10 cellular contexts compared by ENCODE assay signal in the genomic region with DNA sequence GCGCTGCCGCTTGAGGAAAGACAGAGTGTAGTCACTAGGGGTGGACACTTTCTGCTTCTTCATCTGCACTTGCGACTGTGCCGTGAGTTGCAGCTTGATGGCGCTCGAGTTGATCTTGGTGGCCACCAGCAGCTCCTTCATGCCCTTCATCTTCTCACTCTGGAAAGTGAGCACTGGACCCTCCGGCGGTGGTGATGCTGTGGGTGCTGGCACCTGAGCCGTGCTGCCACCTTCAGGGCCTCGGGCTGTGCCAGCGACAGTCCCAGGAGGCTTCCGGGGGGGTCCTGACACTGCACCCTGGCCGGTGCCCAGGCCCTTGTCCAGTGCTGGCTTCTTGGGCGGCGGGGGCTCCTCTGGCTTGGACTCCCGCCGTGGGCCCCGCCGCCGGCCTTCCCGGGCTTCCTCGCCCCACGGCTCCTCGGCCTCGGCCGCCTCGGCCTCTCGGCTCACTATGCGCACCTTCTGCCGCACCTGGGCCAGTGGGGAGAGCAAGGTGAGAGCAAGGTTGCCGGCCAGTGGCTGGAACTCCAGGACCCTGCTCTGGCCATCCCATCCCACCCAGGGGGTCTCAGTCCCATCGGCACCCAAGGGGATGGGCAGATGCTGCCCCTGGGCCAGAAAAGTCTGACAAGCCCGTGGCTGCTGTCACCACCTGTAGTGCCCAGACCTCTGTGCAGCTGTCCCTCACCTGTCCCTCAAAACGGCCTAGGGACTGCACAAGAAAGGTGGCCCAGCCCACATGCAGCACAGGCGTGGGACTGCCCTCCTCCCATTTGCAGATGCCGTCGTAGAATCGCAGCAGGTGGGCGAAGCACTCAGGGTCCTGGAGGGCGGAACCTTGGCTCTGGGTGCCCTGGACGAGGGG. TPM values are rescaled to one million over a fixed set of nuclear protein-coding genes. Genes with fewer than 3 reads are reported as not detected.
DNase-seq lines count a peak whose midpoint lies in the region; ATAC-seq, FAIRE-seq and TF ChIP-seq lines count a peak whose summit lies in the region.
"Had no signal": no experiment of that assay in that cellular context is flagged by ENCODE, and none has a peak within 500 bp of the region (broad histone marks: within the 10 kb centered on the region; RNA-seq: fewer than 3 reads in every experiment).

No MANE protein-coding gene starts in this region.

- in situ Hi-C loops in HepG2 (cut with HindIII; ENCODE audit: extremely low pct_ligation_motif_present, low pct_unique_long_range_greater_than_20kb), result loop anchor here (5.0 kb wide), 1 partner anchor 38 kb away; the partner anchor contains the start of gene CDC42BPG

- TF ChIP-seq CTCF in HepG2 (CRISPR knock-in tag; IDR thresholded peaks at IDR 0.05) (no peak), vagina (IDR thresholded peaks at IDR 0.05) (no peak)

- H3K4me1 ChIP-seq in HepG2 (ENCODE audit: insufficient read depth, low read length), result peaks cover 57% of the 10 kb centered on the region
- peaks cover 38% of the 10 kb centered on the region for H3K4me1 ChIP-seq in vagina

- WGBS in HepG2 (ENCODE audit: low lambda C conversion rate), result 93% methylated on average over 26 of the region's 41 CpGs

- CTCF ChIA-PET in HepG2 (lab: Yijun Ruan, JAX; ENCODE audit: low intra/inter-chr PET ratio, low total read pairs), result no interaction called here

- no peaks in the 10 kb centered on the region for H4K20me1 ChIP-seq in HepG2 (ENCODE audit: insufficient read depth, low read length)

- H2AFZ ChIP-seq in HepG2 (ENCODE audit: low read length), result no peak overlapping the region

- BruUV-seq in HepG2 (replicated peaks; lab: Mats Ljungman, UMichigan), result no TSS peak

- H3K4me1 Mint-ChIP-seq in stimulated activated naive CD8-positive, alpha-beta T cell treated with anti-CD3 and anti-CD28 coated beads, Interleukin-15, amount 100 ng/mL, for 72 hours, result peaks cover 77% of the 10 kb centered on the region
- H3K4me1 Mint-ChIP-seq in activated T-helper 1 cell treated with anti-CD3 and anti-CD28 coated beads, Interleukin-12 subunit alpha, Interleukin-12 subunit beta, Interleukin-2, Interleukin-4 antibody, amounts not matched to agents 30 ng/mL and 10 ng/mL and 1 ng/mL, durations not matched to agents 14 hours and 24 hours and 36 hours (ENCODE audit: low read depth), result peaks cover 26% of the 10 kb centered on the region

- H3K27me3 ChIP-seq in HepG2 (ENCODE audit: control insufficient read depth in 1 of 2, insufficient read depth in 2 of 2, low read length in 2 of 2) (no peaks in the 10 kb centered on the region), vagina (no peaks in the 10 kb centered on the region)

- intact Hi-C loops in activated T-helper 1 cell treated with anti-CD3 and anti-CD28 coated beads, Interleukin-12 subunit alpha, Interleukin-12 subunit beta, Interleukin-2, Interleukin-4 antibody, amounts not matched to agents 30 ng/mL and 10 ng/mL and 1 ng/mL, durations not matched to agents 14 hours and 24 hours and 36 hours (cut with micrococcal nuclease), result loop anchor here (5.0 kb wide), 2 partner anchors 73 to 308 kb away; partner anchors contain the start of genes EHD1 and TM7SF2
- intact Hi-C loops in HepG2 (cut with micrococcal nuclease; ENCODE audit: unreplicated experiment), result loop anchor here (5.0 kb wide), 1 partner anchor 43 kb away; no protein-coding TSS in a partner anchor
- intact Hi-C loops in vagina (cut with DNase I), result no loop called here

- POLR2A ChIA-PET in HepG2 (lab: Yijun Ruan, JAX), result interaction anchor here (2.3 kb wide), 1 partner anchor 39 kb away, joined by 5 read pairs; the partner anchor contains the start of gene CDC42BPG

- no peaks in the 10 kb centered on the region for H3K27me3 Mint-ChIP-seq in stimulated activated naive CD8-positive, alpha-beta T cell treated with anti-CD3 and anti-CD28 coated beads, Interleukin-15, amount 100 ng/mL, for 72 hours
- no peaks in the 10 kb centered on the region for H3K27me3 Mint-ChIP-seq in activated T-helper 1 cell treated with anti-CD3 and anti-CD28 coated beads, Interleukin-12 subunit alpha, Interleukin-12 subunit beta, Interleukin-2, Interleukin-4 antibody, amounts not matched to agents 30 ng/mL and 10 ng/mL and 1 ng/mL, durations not matched to agents 14 hours and 24 hours and 36 hours (ENCODE audit: insufficient read depth)

- no peak for DNase-seq in stimulated activated naive CD8-positive, alpha-beta T cell treated with anti-CD3 and anti-CD28 coated beads, Interleukin-15, amount 100 ng/mL, for 72 hours
- DNase-seq in stimulated activated naive CD8-positive, alpha-beta T cell treated with anti-CD3 and anti-CD28 coated beads, Interleukin-15, Interleukin-2, amounts not matched to agents 100 U/mL and 50 U/mL, for 24 hours, result no peak
- no peak for DNase-seq in activated T-helper 1 cell treated with anti-CD3 and anti-CD28 coated beads, Interleukin-12 subunit alpha, Interleukin-12 subunit beta, Interleukin-2, Interleukin-4 antibody, amounts not matched to agents 30 ng/mL and 10 ng/mL and 1 ng/mL, durations not matched to agents 14 hours and 24 hours and 36 hours (ENCODE audit: low spot score)
- DNase-seq in HepG2 (ENCODE audit: low spot score), result no peak
- no peak for DNase-seq in vagina (ENCODE audit: extremely low spot score in 2 of 2)
- DNase-seq: activated CD4-positive, alpha-beta T cell treated with anti-CD3 and anti-CD28 coated beads, Interleukin-2, amount 50 U/mL, for 1 hour; NCI-H1694 treated with DMSO at 0.1 percent for 48 hours had no signal

- H3K9me3 Mint-ChIP-seq in stimulated activated naive CD8-positive, alpha-beta T cell treated with anti-CD3 and anti-CD28 coated beads, Interleukin-15, amount 100 ng/mL, for 72 hours, result no peaks in the 10 kb centered on the region
- H3K9me3 Mint-ChIP-seq in activated T-helper 1 cell treated with anti-CD3 and anti-CD28 coated beads, Interleukin-12 subunit alpha, Interleukin-12 subunit beta, Interleukin-2, Interleukin-4 antibody, amounts not matched to agents 30 ng/mL and 10 ng/mL and 1 ng/mL, durations not matched to agents 14 hours and 24 hours and 36 hours, result no peaks in the 10 kb centered on the region

- peaks cover 18% of the 10 kb centered on the region for H3K36me3 Mint-ChIP-seq in activated T-helper 1 cell treated with anti-CD3 and anti-CD28 coated beads, Interleukin-12 subunit alpha, Interleukin-12 subunit beta, Interleukin-2, Interleukin-4 antibody, amounts not matched to agents 30 ng/mL and 10 ng/mL and 1 ng/mL, durations not matched to agents 14 hours and 24 hours and 36 hours (ENCODE audit: low read depth)

- H3K79me2 ChIP-seq in HepG2 (ENCODE audit: insufficient read depth, low read length), result no peaks in the 10 kb centered on the region

- H3K27ac ChIP-seq in HepG2 (ENCODE audit: extremely low read length, insufficient read depth, low read length) (peak overlapping the region; percentile 63), vagina (peak overlapping the region; percentile 92)

- no peak for TF ChIP-seq RAD21 in HepG2 (CRISPR knock-in tag; IDR thresholded peaks at IDR 0.05)

- H3K4me3 ChIP-seq in HepG2 (replicated peaks in 1 of 3; ENCODE audit: insufficient read depth in 1 of 3, low read depth in 2 of 3, low read length in 3 of 3) (no peak overlapping the region; a peak in 1 of 6 replicates), vagina (peak overlapping the region in 1 of 2 donors; percentile 84)

- no peak overlapping the region for H3K27ac Mint-ChIP-seq in stimulated activated naive CD8-positive, alpha-beta T cell treated with anti-CD3 and anti-CD28 coated beads, Interleukin-15, amount 100 ng/mL, for 72 hours
- H3K27ac Mint-ChIP-seq in activated T-helper 1 cell treated with anti-CD3 and anti-CD28 coated beads, Interleukin-12 subunit alpha, Interleukin-12 subunit beta, Interleukin-2, Interleukin-4 antibody, amounts not matched to agents 30 ng/mL and 10 ng/mL and 1 ng/mL, durations not matched to agents 14 hours and 24 hours and 36 hours, result no peak overlapping the region

- no peak for TF ChIP-seq POLR2A in HepG2 (IDR thresholded peaks at IDR 0.05; ENCODE audit: insufficient read depth in 1 of 2, low read depth in 2 of 2, low read length in 2 of 2)
- no peak for TF ChIP-seq POLR2A in vagina (IDR thresholded peaks at IDR 0.05)

- H3K9ac ChIP-seq in HepG2 (ENCODE audit: insufficient read depth, low read depth, low read length), result 0 out of 2 replicates have a peak overlapping the region, but pooled peaks have one; percentile 59

- TF ChIP-seq EP300 in HepG2 (IDR thresholded peaks at IDR 0.05; ENCODE audit: low read depth in 2 of 2, low read length in 2 of 2) (no peak), HepG2 (CRISPR knock-in tag; IDR thresholded peaks at IDR 0.05; ENCODE audit: borderline replicate concordance) (no peak)

- H3K4me2 ChIP-seq in HepG2 (ENCODE audit: low read depth, low read length), result peak overlapping the region; percentile 69

- no peak for ATAC-seq in stimulated activated naive CD8-positive, alpha-beta T cell treated with anti-CD3 and anti-CD28 coated beads, Interleukin-15, amount 100 ng/mL, for 72 hours
- ATAC-seq in stimulated activated naive CD8-positive, alpha-beta T cell treated with anti-CD3 and anti-CD28 coated beads, Interleukin-15, Interleukin-2, amounts not matched to agents 100 U/mL and 50 U/mL, for 24 hours, result no peak
- no peak for ATAC-seq in HepG2
- no peak for ATAC-seq in GM21360 (IDR thresholded peaks at IDR 0.05; ENCODE audit: unreplicated experiment)
- no peak for ATAC-seq in GM21529 (IDR thresholded peaks at IDR 0.05; ENCODE audit: unreplicated experiment)
- ATAC-seq in HG02981 (IDR thresholded peaks at IDR 0.05; ENCODE audit: unreplicated experiment), result no peak

- FAIRE-seq in HepG2 (lab: Jason Lieb, UNC), result no peak

- H3K4me3 Mint-ChIP-seq in stimulated activated naive CD8-positive, alpha-beta T cell treated with anti-CD3 and anti-CD28 coated beads, Interleukin-15, amount 100 ng/mL, for 72 hours, result peak overlapping the region; percentile 90
- H3K4me3 Mint-ChIP-seq in activated T-helper 1 cell treated with anti-CD3 and anti-CD28 coated beads, Interleukin-12 subunit alpha, Interleukin-12 subunit beta, Interleukin-2, Interleukin-4 antibody, amounts not matched to agents 30 ng/mL and 10 ng/mL and 1 ng/mL, durations not matched to agents 14 hours and 24 hours and 36 hours, result peak overlapping the region; percentile 88

- H3K9me3 ChIP-seq in HepG2 (ENCODE audit: low read length) (no peaks in the 10 kb centered on the region), vagina (no peaks in the 10 kb centered on the region)

- H3K36me3 ChIP-seq in HepG2 (replicated peaks in 1 of 2; ENCODE audit: control insufficient read depth in 1 of 2, insufficient read depth in 2 of 2, low read length in 2 of 2) (peaks cover 9 to 27% of the 10 kb centered on the region in 2 experiments; a peak in 4 of 5 replicates), vagina (no peaks in the 10 kb centered on the region)

RNA-seq across cellular contexts. Expression of gene MAP4K2, which starts 1.6 kb away (rescaled TPM):
- 70.2 and 70.7 TPM in 2 replicates for total RNA-seq in activated T-helper 1 cell treated with anti-CD3 and anti-CD28 coated beads, Interleukin-12 subunit alpha, Interleukin-12 subunit beta, Interleukin-2, Interleukin-4 antibody, amounts not matched to agents 30 ng/mL and 10 ng/mL and 1 ng/mL, durations not matched to agents 14 hours and 24 hours and 36 hours
- total RNA-seq in HepG2 (2016; rRNA removed; fragmentation: Illumina TruSeq; extraction: Trizol), result 7.8 and 8.3 TPM in 2 replicates
- 3.5 and 4.1 TPM in 2 replicates for total RNA-seq in HepG2 (2016; cell fraction: cytosol; rRNA removed; fragmentation: Illumina TruSeq; extraction: Trizol; ENCODE audit: low read depth)
- total RNA-seq in HepG2 (2016; cell fraction: insoluble cytoplasmic fraction; rRNA removed; fragmentation: Illumina TruSeq; extraction: Trizol), result 4.8 and 7.6 TPM in 2 replicates
- total RNA-seq in HepG2 (2016; cell fraction: membrane; rRNA removed; fragmentation: Illumina TruSeq; extraction: Trizol), result 10.9 and 11.1 TPM in 2 replicates
- 6.7 and 7.4 TPM in 2 replicates for total RNA-seq in HepG2 (2016; cell fraction: nucleus; rRNA removed; fragmentation: Illumina TruSeq; extraction: Trizol)
- polyA plus RNA-seq in HepG2 (2011; rRNA removed), result 15.5 and 17.6 TPM in 2 replicates
- 7.7 and 11.1 TPM in 2 replicates for polyA plus RNA-seq in HepG2 (2011; cell fraction: cytosol; rRNA removed)
- polyA plus RNA-seq in HepG2 (2011; cell fraction: nucleus; rRNA removed), result 71.3 and 101 TPM in 2 replicates
- polyA plus RNA-seq in HepG2 (2012), result 8.7 and 10.1 TPM in 2 replicates
- 5.1 and 6.2 TPM in 2 replicates for polyA plus RNA-seq in HepG2 (2016; cell fraction: cytosol; fragmentation: Illumina TruSeq; extraction: Trizol; ENCODE audit: low read depth)
- 7.8 and 9.1 TPM in 2 replicates for polyA plus RNA-seq in HepG2 (2016; cell fraction: insoluble cytoplasmic fraction; fragmentation: Illumina TruSeq; extraction: Trizol; ENCODE audit: low read depth)
- polyA plus RNA-seq in HepG2 (2016; cell fraction: membrane; fragmentation: Illumina TruSeq; extraction: Trizol; ENCODE audit: low read depth), result 9.5 and 11.8 TPM in 2 replicates
- polyA plus RNA-seq in HepG2 (2016; cell fraction: nucleus; fragmentation: Illumina TruSeq; extraction: Trizol; ENCODE audit: insufficient read depth, low read depth), result 20.0 and 20.1 TPM in 2 replicates
- polyA minus RNA-seq in HepG2 (2011; rRNA and poly(A)+ RNA removed; ENCODE audit: low replicate concordance), result 25.9 and 40.8 TPM in 2 replicates
- 4.3 and 6.6 TPM in 2 replicates for polyA minus RNA-seq in HepG2 (2011; cell fraction: cytosol; rRNA and poly(A)+ RNA removed)
- 8.7 and 10.9 TPM in 2 replicates for polyA minus RNA-seq in HepG2 (2011; cell fraction: nucleus; rRNA and poly(A)+ RNA removed)
- total RNA-seq in vagina, result 20.6 TPM

RNA-seq across cellular contexts. Expression of gene MEN1, which starts 5.8 kb away (rescaled TPM):
- total RNA-seq in activated T-helper 1 cell treated with anti-CD3 and anti-CD28 coated beads, Interleukin-12 subunit alpha, Interleukin-12 subunit beta, Interleukin-2, Interleukin-4 antibody, amounts not matched to agents 30 ng/mL and 10 ng/mL and 1 ng/mL, durations not matched to agents 14 hours and 24 hours and 36 hours, result 39.6 and 43.8 TPM in 2 replicates
- total RNA-seq in HepG2 (2016; rRNA removed; fragmentation: Illumina TruSeq; extraction: Trizol) (15.3 and 20.5 TPM in 2 replicates), vagina (27.0 TPM)
- total RNA-seq in HepG2 (2016; cell fraction: cytosol; rRNA removed; fragmentation: Illumina TruSeq; extraction: Trizol; ENCODE audit: low read depth), result 3.8 and 4.3 TPM in 2 replicates
- 11.7 and 21.5 TPM in 2 replicates for total RNA-seq in HepG2 (2016; cell fraction: insoluble cytoplasmic fraction; rRNA removed; fragmentation: Illumina TruSeq; extraction: Trizol)
- 9.8 and 11.2 TPM in 2 replicates for total RNA-seq in HepG2 (2016; cell fraction: membrane; rRNA removed; fragmentation: Illumina TruSeq; extraction: Trizol)
- 16.8 and 17.9 TPM in 2 replicates for total RNA-seq in HepG2 (2016; cell fraction: nucleus; rRNA removed; fragmentation: Illumina TruSeq; extraction: Trizol)
- polyA plus RNA-seq in HepG2 (2011; rRNA removed), result 27.3 and 30.9 TPM in 2 replicates
- 11.1 and 16.7 TPM in 2 replicates for polyA plus RNA-seq in HepG2 (2011; cell fraction: cytosol; rRNA removed)
- 97.2 and 109 TPM in 2 replicates for polyA plus RNA-seq in HepG2 (2011; cell fraction: nucleus; rRNA removed)
- polyA plus RNA-seq in HepG2 (2012), result 19.6 and 26.4 TPM in 2 replicates
- 5.0 and 5.9 TPM in 2 replicates for polyA plus RNA-seq in HepG2 (2016; cell fraction: cytosol; fragmentation: Illumina TruSeq; extraction: Trizol; ENCODE audit: low read depth)
- polyA plus RNA-seq in HepG2 (2016; cell fraction: insoluble cytoplasmic fraction; fragmentation: Illumina TruSeq; extraction: Trizol; ENCODE audit: low read depth), result 24.4 and 31.0 TPM in 2 replicates
- 13.6 and 15.0 TPM in 2 replicates for polyA plus RNA-seq in HepG2 (2016; cell fraction: membrane; fragmentation: Illumina TruSeq; extraction: Trizol; ENCODE audit: low read depth)
- polyA plus RNA-seq in HepG2 (2016; cell fraction: nucleus; fragmentation: Illumina TruSeq; extraction: Trizol; ENCODE audit: insufficient read depth, low read depth), result 70.2 and 70.8 TPM in 2 replicates
- polyA minus RNA-seq in HepG2 (2011; rRNA and poly(A)+ RNA removed; ENCODE audit: low replicate concordance), result 38.1 and 40.7 TPM in 2 replicates
- polyA minus RNA-seq in HepG2 (2011; cell fraction: cytosol; rRNA and poly(A)+ RNA removed), result 14.8 and 15.4 TPM in 2 replicates
- polyA minus RNA-seq in HepG2 (2011; cell fraction: nucleus; rRNA and poly(A)+ RNA removed), result 11.1 and 15.7 TPM in 2 replicates

RNA-seq across cellular contexts. Expression of gene SF1, which starts 26.2 kb away (rescaled TPM):
- 518 and 538 TPM in 2 replicates for total RNA-seq in activated T-helper 1 cell treated with anti-CD3 and anti-CD28 coated beads, Interleukin-12 subunit alpha, Interleukin-12 subunit beta, Interleukin-2, Interleukin-4 antibody, amounts not matched to agents 30 ng/mL and 10 ng/mL and 1 ng/mL, durations not matched to agents 14 hours and 24 hours and 36 hours
- total RNA-seq in HepG2 (2016; rRNA removed; fragmentation: Illumina TruSeq; extraction: Trizol) (42.5 and 70.4 TPM in 2 replicates), vagina (278 TPM)
- total RNA-seq in HepG2 (2016; cell fraction: cytosol; rRNA removed; fragmentation: Illumina TruSeq; extraction: Trizol; ENCODE audit: low read depth), result 16.0 and 19.1 TPM in 2 replicates
- total RNA-seq in HepG2 (2016; cell fraction: insoluble cytoplasmic fraction; rRNA removed; fragmentation: Illumina TruSeq; extraction: Trizol), result 36.1 and 70.7 TPM in 2 replicates
- total RNA-seq in HepG2 (2016; cell fraction: membrane; rRNA removed; fragmentation: Illumina TruSeq; extraction: Trizol), result 45.9 and 46.6 TPM in 2 replicates
- total RNA-seq in HepG2 (2016; cell fraction: nucleus; rRNA removed; fragmentation: Illumina TruSeq; extraction: Trizol), result 163 and 180 TPM in 2 replicates
- 51.9 and 55.5 TPM in 2 replicates for polyA plus RNA-seq in HepG2 (2011; rRNA removed)
- 14.3 and 16.0 TPM in 2 replicates for polyA plus RNA-seq in HepG2 (2011; cell fraction: cytosol; rRNA removed)
- polyA plus RNA-seq in HepG2 (2011; cell fraction: nucleus; rRNA removed), result 223 and 237 TPM in 2 replicates
- polyA plus RNA-seq in HepG2 (2012), result 130 and 151 TPM in 2 replicates
- polyA plus RNA-seq in HepG2 (2016; cell fraction: cytosol; fragmentation: Illumina TruSeq; extraction: Trizol; ENCODE audit: low read depth), result 30.5 and 31.3 TPM in 2 replicates
- polyA plus RNA-seq in HepG2 (2016; cell fraction: insoluble cytoplasmic fraction; fragmentation: Illumina TruSeq; extraction: Trizol; ENCODE audit: low read depth), result 93.3 and 132 TPM in 2 replicates
- polyA plus RNA-seq in HepG2 (2016; cell fraction: membrane; fragmentation: Illumina TruSeq; extraction: Trizol; ENCODE audit: low read depth), result 63.8 and 66.4 TPM in 2 replicates
- 426 and 461 TPM in 2 replicates for polyA plus RNA-seq in HepG2 (2016; cell fraction: nucleus; fragmentation: Illumina TruSeq; extraction: Trizol; ENCODE audit: insufficient read depth, low read depth)
- polyA minus RNA-seq in HepG2 (2011; rRNA and poly(A)+ RNA removed; ENCODE audit: low replicate concordance), result 77.9 and 101 TPM in 2 replicates
- 31.1 and 32.0 TPM in 2 replicates for polyA minus RNA-seq in HepG2 (2011; cell fraction: cytosol; rRNA and poly(A)+ RNA removed)
- polyA minus RNA-seq in HepG2 (2011; cell fraction: nucleus; rRNA and poly(A)+ RNA removed), result 297 and 338 TPM in 2 replicates

RNA-seq across cellular contexts. Expression of gene CDC42BPG, which starts 39.9 kb away (rescaled TPM):
- 0.29 and 0.44 TPM in 2 replicates for total RNA-seq in activated T-helper 1 cell treated with anti-CD3 and anti-CD28 coated beads, Interleukin-12 subunit alpha, Interleukin-12 subunit beta, Interleukin-2, Interleukin-4 antibody, amounts not matched to agents 30 ng/mL and 10 ng/mL and 1 ng/mL, durations not matched to agents 14 hours and 24 hours and 36 hours
- 0.77 and 1.4 TPM in 2 replicates for total RNA-seq in HepG2 (2016; rRNA removed; fragmentation: Illumina TruSeq; extraction: Trizol)
- total RNA-seq in HepG2 (2016; cell fraction: cytosol; rRNA removed; fragmentation: Illumina TruSeq; extraction: Trizol; ENCODE audit: low read depth), result 0.10 and 0.35 TPM in 2 replicates
- 0.42 and 1.4 TPM in 2 replicates for total RNA-seq in HepG2 (2016; cell fraction: insoluble cytoplasmic fraction; rRNA removed; fragmentation: Illumina TruSeq; extraction: Trizol)
- 0.37 and 0.38 TPM in 2 replicates for total RNA-seq in HepG2 (2016; cell fraction: membrane; rRNA removed; fragmentation: Illumina TruSeq; extraction: Trizol)
- 1.8 and 2.0 TPM in 2 replicates for total RNA-seq in HepG2 (2016; cell fraction: nucleus; rRNA removed; fragmentation: Illumina TruSeq; extraction: Trizol)
- 0.55 and 0.99 TPM in 2 replicates for polyA plus RNA-seq in HepG2 (2011; rRNA removed)
- polyA plus RNA-seq in HepG2 (2011; cell fraction: cytosol; rRNA removed), result 0.34 and 0.54 TPM in 2 replicates
- 6.3 and 7.3 TPM in 2 replicates for polyA plus RNA-seq in HepG2 (2011; cell fraction: nucleus; rRNA removed)
- polyA plus RNA-seq in HepG2 (2012), result 1.2 and 1.3 TPM in 2 replicates
- polyA plus RNA-seq in HepG2 (2016; cell fraction: cytosol; fragmentation: Illumina TruSeq; extraction: Trizol; ENCODE audit: low read depth), result 0.06 and 0.11 TPM in 2 replicates
- 0.63 and 0.75 TPM in 2 replicates for polyA plus RNA-seq in HepG2 (2016; cell fraction: insoluble cytoplasmic fraction; fragmentation: Illumina TruSeq; extraction: Trizol; ENCODE audit: low read depth)
- 0.24 and 0.70 TPM in 2 replicates for polyA plus RNA-seq in HepG2 (2016; cell fraction: membrane; fragmentation: Illumina TruSeq; extraction: Trizol; ENCODE audit: low read depth)
- 4.9 and 5.6 TPM in 2 replicates for polyA plus RNA-seq in HepG2 (2016; cell fraction: nucleus; fragmentation: Illumina TruSeq; extraction: Trizol; ENCODE audit: insufficient read depth, low read depth)
- 1.3 and 2.7 TPM in 2 replicates for polyA minus RNA-seq in HepG2 (2011; rRNA and poly(A)+ RNA removed; ENCODE audit: low replicate concordance)
- polyA minus RNA-seq in HepG2 (2011; cell fraction: cytosol; rRNA and poly(A)+ RNA removed), result 0.59 and 1.6 TPM in 2 replicates
- 1.9 and 4.0 TPM in 2 replicates for polyA minus RNA-seq in HepG2 (2011; cell fraction: nucleus; rRNA and poly(A)+ RNA removed)
- 13.0 TPM for total RNA-seq in vagina

RNA-seq across cellular contexts. Expression of gene PYGM, which starts 44.8 kb away (rescaled TPM):
- 2.7 and 4.8 TPM in 2 replicates for total RNA-seq in activated T-helper 1 cell treated with anti-CD3 and anti-CD28 coated beads, Interleukin-12 subunit alpha, Interleukin-12 subunit beta, Interleukin-2, Interleukin-4 antibody, amounts not matched to agents 30 ng/mL and 10 ng/mL and 1 ng/mL, durations not matched to agents 14 hours and 24 hours and 36 hours
- total RNA-seq in HepG2 (2016; rRNA removed; fragmentation: Illumina TruSeq; extraction: Trizol) (0.11 TPM in 1 of 2 replicates, not detected in the other), vagina (0.98 TPM)
- not detected in 2 replicates for total RNA-seq in HepG2 (2016; cell fraction: cytosol; rRNA removed; fragmentation: Illumina TruSeq; extraction: Trizol; ENCODE audit: low read depth)
- 0.06 TPM in 1 of 2 replicates, not detected in the other for total RNA-seq in HepG2 (2016; cell fraction: insoluble cytoplasmic fraction; rRNA removed; fragmentation: Illumina TruSeq; extraction: Trizol)
- total RNA-seq in HepG2 (2016; cell fraction: membrane; rRNA removed; fragmentation: Illumina TruSeq; extraction: Trizol), result not detected in 2 replicates
- total RNA-seq in HepG2 (2016; cell fraction: nucleus; rRNA removed; fragmentation: Illumina TruSeq; extraction: Trizol), result 0.13 and 0.16 TPM in 2 replicates
- 0.12 and 0.13 TPM in 2 replicates for polyA plus RNA-seq in HepG2 (2011; rRNA removed)
- polyA plus RNA-seq in HepG2 (2011; cell fraction: cytosol; rRNA removed), result 0.08 and 0.09 TPM in 2 replicates
- 0.31 and 0.51 TPM in 2 replicates for polyA plus RNA-seq in HepG2 (2011; cell fraction: nucleus; rRNA removed)
- 0.19 and 0.24 TPM in 2 replicates for polyA plus RNA-seq in HepG2 (2012)
- not detected in 2 replicates for polyA plus RNA-seq in HepG2 (2016; cell fraction: cytosol; fragmentation: Illumina TruSeq; extraction: Trizol; ENCODE audit: low read depth)
- polyA plus RNA-seq in HepG2 (2016; cell fraction: insoluble cytoplasmic fraction; fragmentation: Illumina TruSeq; extraction: Trizol; ENCODE audit: low read depth), result not detected in 2 replicates
- not detected in 2 replicates for polyA plus RNA-seq in HepG2 (2016; cell fraction: membrane; fragmentation: Illumina TruSeq; extraction: Trizol; ENCODE audit: low read depth)
- not detected in 2 replicates for polyA plus RNA-seq in HepG2 (2016; cell fraction: nucleus; fragmentation: Illumina TruSeq; extraction: Trizol; ENCODE audit: insufficient read depth, low read depth)
- 0.68 and 0.84 TPM in 2 replicates for polyA minus RNA-seq in HepG2 (2011; rRNA and poly(A)+ RNA removed; ENCODE audit: low replicate concordance)
- polyA minus RNA-seq in HepG2 (2011; cell fraction: cytosol; rRNA and poly(A)+ RNA removed), result 0.26 TPM in 1 of 2 replicates, not detected in the other
- 0.62 and 0.77 TPM in 2 replicates for polyA minus RNA-seq in HepG2 (2011; cell fraction: nucleus; rRNA and poly(A)+ RNA removed)
